9 cellular contexts compared by ENCODE assay signal in the genomic region with DNA sequence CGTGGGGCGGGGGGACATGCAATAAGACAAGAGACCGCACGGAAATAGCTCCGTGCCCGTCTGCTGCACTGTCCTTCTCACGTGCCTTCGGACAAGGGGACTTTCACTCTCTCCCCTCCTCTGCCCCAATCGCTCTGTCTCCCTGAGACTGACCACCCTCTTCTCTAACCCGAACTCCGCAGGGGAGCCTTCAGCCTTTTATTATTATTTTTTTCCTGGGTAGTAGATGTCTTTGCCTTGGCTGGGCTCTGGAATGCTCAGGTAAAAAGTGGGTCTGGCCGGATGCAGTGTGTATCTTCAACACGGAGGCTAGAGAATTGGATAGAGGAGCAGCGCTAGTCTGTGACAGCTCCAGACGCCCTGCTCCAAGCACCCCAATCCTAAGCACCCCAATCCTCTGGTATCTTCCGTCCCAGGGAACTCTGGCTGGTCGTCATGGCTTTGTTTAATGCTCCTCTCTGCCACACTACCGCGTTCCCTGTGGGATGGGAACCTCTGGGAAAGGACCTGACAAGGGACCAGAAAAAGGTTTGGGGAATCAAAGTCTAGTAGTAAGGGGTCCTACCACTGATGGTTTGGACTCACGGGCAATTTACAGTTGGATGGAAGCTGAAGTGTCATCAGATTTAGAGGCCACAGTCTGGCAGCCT. TPM values are rescaled to one million over a fixed set of nuclear protein-coding genes. Genes with fewer than 3 reads are reported as not detected.
DNase-seq lines count a peak whose midpoint lies in the region; ATAC-seq, FAIRE-seq and TF ChIP-seq lines count a peak whose summit lies in the region.
"Had no signal": no experiment of that assay in that cellular context is flagged by ENCODE, and none has a peak within 500 bp of the region (broad histone marks: within the 10 kb centered on the region; RNA-seq: fewer than 3 reads in every experiment).

No MANE protein-coding gene starts in this region.

- no peaks in the 10 kb centered on the region for H3K9me3 Mint-ChIP-seq in activated T-cell treated with anti-CD3 and anti-CD28 coated beads, Interleukin-2, amount 50 U/mL, for 24 hours
- peaks cover 3% of the 10 kb centered on the region for H3K9me3 Mint-ChIP-seq in astrocyte (ENCODE audit: unreplicated experiment)
- H3K9me3 Mint-ChIP-seq in activated CD8-positive, alpha-beta memory T cell treated with anti-CD3 and anti-CD28 coated beads, Interleukin-2, amount 10 ng/mL, durations not matched to agents 7 days and 5 days (ENCODE audit: low read depth) = no peaks in the 10 kb centered on the region

- no peak overlapping the region for H4K5ac ChIP-seq in mesendoderm (ENCODE audit: low read length)

- H3K56ac ChIP-seq in mesendoderm (ENCODE audit: low read length) = peak overlapping the region; percentile 7

- H4K20me1 ChIP-seq in astrocyte (ENCODE audit: insufficient read depth, low read length) = no peaks in the 10 kb centered on the region

- FAIRE-seq in astrocyte (lab: Jason Lieb, UNC) = no peak

- H3K4me1 ChIP-seq in astrocyte (ENCODE audit: insufficient read depth, low read length) (peaks cover 20% of the 10 kb centered on the region), mesendoderm (ENCODE audit: control insufficient read depth, low read depth, low read length) (peaks cover 5% of the 10 kb centered on the region), testis (peaks cover 14% of the 10 kb centered on the region)

- TF ChIP-seq CTCF in astrocyte (IDR thresholded peaks at IDR 0.05; ENCODE audit: insufficient read depth, low read depth, low read length) (no peak), testis (IDR thresholded peaks at IDR 0.05) (no peak)

- no peaks in the 10 kb centered on the region for H3K36me3 ChIP-seq in astrocyte (ENCODE audit: insufficient read depth, low read length)
- H3K36me3 ChIP-seq in mesendoderm (ENCODE audit: control insufficient read depth, insufficient read depth, low read length) = no peaks in the 10 kb centered on the region
- H3K36me3 ChIP-seq in testis (ENCODE audit: low read depth, missing control alignments) = no peaks in the 10 kb centered on the region

- H2BK120ac ChIP-seq in mesendoderm (ENCODE audit: low read depth, low read length) = no peak overlapping the region

- peaks cover 6% of the 10 kb centered on the region for H3K9me3 ChIP-seq in astrocyte (ENCODE audit: insufficient read depth, low read depth, low read length)
- no peaks in the 10 kb centered on the region for H3K9me3 ChIP-seq in testis

- H3K27ac Mint-ChIP-seq in activated T-cell treated with anti-CD3 and anti-CD28 coated beads, Interleukin-2, amount 50 U/mL, for 24 hours = no peak overlapping the region
- no peak overlapping the region for H3K27ac Mint-ChIP-seq in astrocyte (ENCODE audit: unreplicated experiment)
- no peak overlapping the region for H3K27ac Mint-ChIP-seq in activated CD8-positive, alpha-beta memory T cell treated with anti-CD3 and anti-CD28 coated beads, Interleukin-2, amount 10 ng/mL, durations not matched to agents 7 days and 5 days

- H4K8ac ChIP-seq in mesendoderm (ENCODE audit: low read depth, low read length) = no peak overlapping the region

- no peak for TF ChIP-seq POLR2A in testis (IDR thresholded peaks at IDR 0.05)

- H3K9ac ChIP-seq in astrocyte (ENCODE audit: low read length) (no peak overlapping the region), mesendoderm (ENCODE audit: low read length) (no peak overlapping the region)

- H2AK5ac ChIP-seq in mesendoderm (ENCODE audit: low read length) = no peak overlapping the region

- H3K36me3 Mint-ChIP-seq in activated T-cell treated with anti-CD3 and anti-CD28 coated beads, Interleukin-2, amount 50 U/mL, for 24 hours (ENCODE audit: low read depth) = no peaks in the 10 kb centered on the region
- H3K36me3 Mint-ChIP-seq in astrocyte (ENCODE audit: low read depth, unreplicated experiment) = no peaks in the 10 kb centered on the region
- H3K36me3 Mint-ChIP-seq in activated CD8-positive, alpha-beta memory T cell treated with anti-CD3 and anti-CD28 coated beads, Interleukin-2, amount 10 ng/mL, durations not matched to agents 7 days and 5 days = no peaks in the 10 kb centered on the region

- peak overlapping the region; percentile 78 for H3K4me2 ChIP-seq in astrocyte (ENCODE audit: low read length)
- H3K4me2 ChIP-seq in mesendoderm (ENCODE audit: low read length) = peak overlapping the region; percentile 40

- no peak overlapping the region for H3K4ac ChIP-seq in mesendoderm (ENCODE audit: low read depth, low read length)

- ATAC-seq in activated CD8-positive, alpha-beta memory T cell treated with anti-CD3 and anti-CD28 coated beads, Interleukin-2, amount 10 ng/mL, durations not matched to agents 7 days and 5 days = no peak
- no peak for ATAC-seq in activated CD4-positive, CD25-positive, alpha-beta regulatory T cell treated with anti-CD3 and anti-CD28 coated beads, Interleukin-2, amount 50 U/mL, for 24 hours

- H3K23ac ChIP-seq in mesendoderm (ENCODE audit: low read length) = no peak overlapping the region

- peak overlapping the region; percentile 67 for H2AFZ ChIP-seq in astrocyte (ENCODE audit: low read depth, low read length)

- no peak overlapping the region for H2BK5ac ChIP-seq in mesendoderm (ENCODE audit: low read length)

- no peak overlapping the region for H3K27ac ChIP-seq in astrocyte (ENCODE audit: low read depth, low read length)
- H3K27ac ChIP-seq in mesendoderm (ENCODE audit: low read depth, low read length) = no peak overlapping the region
- H3K27ac ChIP-seq in testis = no peak overlapping the region

- H3K79me1 ChIP-seq in mesendoderm (ENCODE audit: low read length) = no peaks in the 10 kb centered on the region

- CTCF ChIA-PET in activated CD8-positive, alpha-beta memory T cell treated with anti-CD3 and anti-CD28 coated beads, Interleukin-2, amount 10 ng/mL, durations not matched to agents 7 days and 5 days (lab: Charles Lee) = interaction anchor here (5.0 to 6.9 kb wide), 3 partner anchors 37 to 169 kb away, joined by 28 to 78 read pairs (median 31); partner anchors contain the start of genes ESAM, SIAE and SPA17

- H3K27me3 Mint-ChIP-seq in activated T-cell treated with anti-CD3 and anti-CD28 coated beads, Interleukin-2, amount 50 U/mL, for 24 hours = peaks cover 83% of the 10 kb centered on the region
- peaks cover 68% of the 10 kb centered on the region for H3K27me3 Mint-ChIP-seq in astrocyte (ENCODE audit: low read depth, unreplicated experiment)
- H3K27me3 Mint-ChIP-seq in activated CD8-positive, alpha-beta memory T cell treated with anti-CD3 and anti-CD28 coated beads, Interleukin-2, amount 10 ng/mL, durations not matched to agents 7 days and 5 days = peaks cover 83% of the 10 kb centered on the region

- peaks cover 71% of the 10 kb centered on the region for H3K27me3 ChIP-seq in astrocyte (ENCODE audit: insufficient read depth, low read length)
- peaks cover 65% of the 10 kb centered on the region for H3K27me3 ChIP-seq in mesendoderm (ENCODE audit: insufficient read depth, low read length, poor library complexity)
- no peaks in the 10 kb centered on the region for H3K27me3 ChIP-seq in testis

- H2BK15ac ChIP-seq in mesendoderm (replicated peaks; ENCODE audit: low read depth) = no peak overlapping the region

- intact Hi-C loops in testis (cut with DNase I; ENCODE audit: low total_unique reads) = loop anchor here (5.0 to 10.0 kb wide), 2 partner anchors 75 to 173 kb away; partner anchors contain the start of gene ESAM

- peak overlapping the region; percentile 46 for H3K4me3 Mint-ChIP-seq in activated T-cell treated with anti-CD3 and anti-CD28 coated beads, Interleukin-2, amount 50 U/mL, for 24 hours
- peak overlapping the region; percentile 76 for H3K4me3 Mint-ChIP-seq in astrocyte (ENCODE audit: unreplicated experiment)
- H3K4me3 Mint-ChIP-seq in activated CD8-positive, alpha-beta memory T cell treated with anti-CD3 and anti-CD28 coated beads, Interleukin-2, amount 10 ng/mL, durations not matched to agents 7 days and 5 days = no peak overlapping the region

- WGBS in mesendoderm (ENCODE audit: extremely low coverage, insufficient coverage, low lambda C conversion rate) = no CpG with 5 or more reads among the region's 20 CpGs
- WGBS in testis, 2 donors = 11 to 16% methylated on average over 20 of the region's 20 CpGs

- no peak for DNase-seq in activated T-cell treated with anti-CD3 and anti-CD28 coated beads, Interleukin-2, amount 50 U/mL, for 24 hours
- no peak for DNase-seq in activated T-cell treated with anti-CD3 and anti-CD28 coated beads, Interleukin-2, amount 50 U/mL, for 1 hour
- no peak for DNase-seq in astrocyte (ENCODE audit: low read depth)
- peak; percentile 23 for DNase-seq in mesendoderm
- no peak for DNase-seq in testis
- DNase-seq in activated CD8-positive, alpha-beta memory T cell treated with anti-CD3 and anti-CD28 coated beads, Interleukin-2, amount 10 ng/mL, durations not matched to agents 7 days and 5 days = no peak
- no peak for DNase-seq in SW480 (ENCODE audit: low spot score)
- DNase-seq: KBM-7 had no signal

- no peak overlapping the region for H3K18ac ChIP-seq in mesendoderm (ENCODE audit: low read length)

- H3K79me2 ChIP-seq in astrocyte (ENCODE audit: insufficient read depth, low read length) (no peaks in the 10 kb centered on the region), mesendoderm (ENCODE audit: control insufficient read depth, insufficient read depth, low read length) (no peaks in the 10 kb centered on the region)

- peaks cover 32% of the 10 kb centered on the region for H3K4me1 Mint-ChIP-seq in activated T-cell treated with anti-CD3 and anti-CD28 coated beads, Interleukin-2, amount 50 U/mL, for 24 hours (ENCODE audit: low read depth)
- peaks cover 2% of the 10 kb centered on the region for H3K4me1 Mint-ChIP-seq in astrocyte (ENCODE audit: low read depth, unreplicated experiment)
- H3K4me1 Mint-ChIP-seq in activated CD8-positive, alpha-beta memory T cell treated with anti-CD3 and anti-CD28 coated beads, Interleukin-2, amount 10 ng/mL, durations not matched to agents 7 days and 5 days = peaks cover 20% of the 10 kb centered on the region

- peak overlapping the region; percentile 31 for H3K4me3 ChIP-seq in astrocyte (ENCODE audit: insufficient read depth, low read depth, low read length)
- H3K4me3 ChIP-seq in mesendoderm (ENCODE audit: low read length) = no peak overlapping the region
- H3K4me3 ChIP-seq in testis = peak overlapping the region; percentile 31 to 38

RNA-seq across cellular contexts. Expression of gene ROBO3, which starts 25.1 kb away (rescaled TPM):
- total RNA-seq in astrocyte = 12.9 and 14.5 TPM in 2 replicates
- polyA plus RNA-seq in mesendoderm (2013, experiment 1 of 2) = 7.8 TPM
- polyA plus RNA-seq in mesendoderm (2013, experiment 2 of 2) = 7.7 TPM
- 10 to 100 TPM; 11.8 to 31.6 TPM for total RNA-seq in testis
- polyA plus RNA-seq in testis (ENCODE audit: insufficient read depth, low read depth, low replicate concordance) = 12.9 TPM
- total RNA-seq in activated CD8-positive, alpha-beta memory T cell treated with anti-CD3 and anti-CD28 coated beads, Interleukin-2, amount 10 ng/mL, durations not matched to agents 7 days and 5 days = 10 to 100 TPM in 1 of 2 experiments, 1 to 10 TPM in 1; 5.3 to 11.1 TPM

RNA-seq across cellular contexts. Expression of gene MSANTD2, which starts 39.9 kb away (rescaled TPM):
- 13.7 and 18.7 TPM in 2 replicates for total RNA-seq in astrocyte
- 10.6 TPM for polyA plus RNA-seq in mesendoderm (2013, experiment 1 of 2)
- 10.4 TPM for polyA plus RNA-seq in mesendoderm (2013, experiment 2 of 2)
- 10 to 100 TPM; 11.3 to 19.1 TPM for total RNA-seq in testis
- polyA plus RNA-seq in testis (ENCODE audit: insufficient read depth, low read depth, low replicate concordance) = 7.4 TPM
- 10 to 100 TPM in 1 of 2 experiments, 1 to 10 TPM in 1; 8.5 to 10.2 TPM for total RNA-seq in activated CD8-positive, alpha-beta memory T cell treated with anti-CD3 and anti-CD28 coated beads, Interleukin-2, amount 10 ng/mL, durations not matched to agents 7 days and 5 days

RNA-seq across cellular contexts. Expression of gene ROBO4, which starts 57.6 kb away (rescaled TPM):
- 0.25 TPM in 1 of 2 replicates, not detected in the other for total RNA-seq in astrocyte
- polyA plus RNA-seq in mesendoderm (2013, experiment 1 of 2) = not detected
- not detected for polyA plus RNA-seq in mesendoderm (2013, experiment 2 of 2)
- 1 to 10 TPM; 5.7 to 8.4 TPM for total RNA-seq in testis
- polyA plus RNA-seq in testis (ENCODE audit: insufficient read depth, low read depth, low replicate concordance) = 7.0 TPM
- total RNA-seq in activated CD8-positive, alpha-beta memory T cell treated with anti-CD3 and anti-CD28 coated beads, Interleukin-2, amount 10 ng/mL, durations not matched to agents 7 days and 5 days = not detected
